8 cellular contexts compared by ENCODE assay signal in the genomic region with DNA sequence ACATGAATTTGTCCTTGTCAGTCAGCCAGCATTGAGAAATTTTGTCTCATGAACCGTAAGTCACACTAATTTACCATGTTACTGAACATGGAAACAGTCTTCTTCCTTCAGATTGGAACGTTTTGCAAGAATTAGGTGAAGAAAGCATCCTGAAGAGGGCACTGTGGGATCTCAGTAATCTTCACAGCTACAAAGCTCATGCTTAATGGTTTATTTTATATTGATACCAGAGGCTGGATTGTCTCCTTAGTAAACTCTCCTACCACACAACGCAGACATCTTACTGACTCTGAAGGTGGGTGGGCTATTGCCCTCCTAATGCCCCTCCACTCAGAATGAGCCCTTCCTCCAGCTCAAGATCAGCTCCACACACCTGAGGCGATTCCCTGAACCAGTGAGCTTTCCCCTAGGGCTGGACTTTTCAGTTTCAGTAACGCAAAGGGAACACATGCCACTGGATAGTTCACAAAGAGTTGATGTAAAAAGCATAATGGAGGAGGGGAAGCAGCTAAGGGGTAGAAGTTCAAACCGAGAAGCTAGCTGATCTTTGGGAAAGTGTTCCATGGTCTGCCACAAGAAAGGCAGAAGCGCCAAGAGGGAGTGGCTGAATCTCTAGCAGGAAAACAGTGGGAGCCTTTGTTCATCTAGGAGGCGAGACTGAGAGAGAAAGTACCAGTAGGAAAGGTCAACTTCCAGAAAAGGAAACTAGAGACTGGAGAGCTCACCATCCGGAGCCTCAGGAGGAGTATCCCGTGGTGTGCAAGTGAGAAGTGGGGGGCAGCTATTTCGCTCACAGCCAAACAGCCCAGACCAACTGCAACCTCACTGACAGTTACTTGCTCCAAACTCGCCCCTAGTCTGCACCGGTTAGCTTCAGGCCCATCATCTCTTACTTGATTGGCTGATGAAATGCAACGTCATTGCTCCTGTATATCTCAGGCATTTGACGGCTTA. TPM values are rescaled to one million over a fixed set of nuclear protein-coding genes. Genes with fewer than 3 reads are reported as not detected.
A peak's percentile ranks its signal among the peaks of the same experiment; 100 is the strongest.
DNase-seq lines count a peak whose midpoint lies in the region; ATAC-seq, FAIRE-seq and TF ChIP-seq lines count a peak whose summit lies in the region.

A gene (minus strand): TSS at position 849 of the 954 bp plus-strand sequence. CDS start 7,425 bp downstream, outside the sequence.

- 17 to 19% methylated on average over 15 of the region's 15 CpGs for whole genome bisulfite sequencing in body of pancreas, 2 donors

- DNase-seq in Caki2 (ENCODE audit: low read depth) (peak; percentile 31), RCC 7860 (ENCODE audit: low spot score) (peak; percentile 40), body of pancreas (peak in 3 of 4 donors; percentile 27 to 67 (median 32)), hippocampal formation (lab: John Stamatoyannopoulos, UW) (peak; percentile 55 to 88), renal cortical epithelial cell (ENCODE audit: low read depth) (peak; percentile 83), T1000 (lab: John Stamatoyannopoulos, UW) (no peak)

- peak within 1 kb of the TSS in 3 of 4 donors; percentile 14 to 42 (median 36) for H3K27ac ChIP-seq in body of pancreas

- H3K4me1 ChIP-seq in body of pancreas, result peaks cover 3% of the 10 kb centered on the region

- peak; percentile 34 to 69 (median 66) for TF ChIP-seq CTCF in body of pancreas (IDR thresholded peaks at IDR 0.05)

- no peaks in the 10 kb centered on the region for H3K27me3 ChIP-seq in body of pancreas

- ATAC-seq in GM19438 (IDR thresholded peaks at IDR 0.05; ENCODE audit: low read depth, unreplicated experiment) (peak; percentile 68), body of pancreas (peak; percentile 83)

- no peaks in the 10 kb centered on the region for H3K36me3 ChIP-seq in body of pancreas (replicated peaks in 1 of 2; ENCODE audit: insufficient read depth in 1 of 2, low read depth in 2 of 2)

- intact Hi-C loops in body of pancreas (cut with DNase I), result loop anchor here (5.0 kb wide), 1 partner anchor 229 kb away; no protein-coding TSS in a partner anchor

- TF ChIP-seq POLR2A in body of pancreas (IDR thresholded peaks at IDR 0.05), result no peak

- peak; percentile 69 for FAIRE-seq in RCC 7860 (lab: Jason Lieb, UNC)

- peak within 1 kb of the TSS in 1 of 2 donors; percentile 7 for H3K4me3 ChIP-seq in body of pancreas

- no peak for TF ChIP-seq EP300 in Ishikawa (IDR thresholded peaks at IDR 0.05; ENCODE audit: borderline replicate concordance)

- in situ Hi-C loops in Caki2 (cut with HindIII; ENCODE audit: low pct_unique_long_range_greater_than_20kb, low sequenced_read_pairs), result no loop called here

- H3K9me3 ChIP-seq in body of pancreas, result no peaks in the 10 kb centered on the region

- peak; percentile 72 for TF ChIP-seq RAD21 in Ishikawa (IDR thresholded peaks at IDR 0.05; ENCODE audit: low read depth)

TF ChIP-seq in Ishikawa, 13 proteins besides CTCF, POLR2A, EP300 and RAD21:
- TF ChIP-seq, protein P1, sequence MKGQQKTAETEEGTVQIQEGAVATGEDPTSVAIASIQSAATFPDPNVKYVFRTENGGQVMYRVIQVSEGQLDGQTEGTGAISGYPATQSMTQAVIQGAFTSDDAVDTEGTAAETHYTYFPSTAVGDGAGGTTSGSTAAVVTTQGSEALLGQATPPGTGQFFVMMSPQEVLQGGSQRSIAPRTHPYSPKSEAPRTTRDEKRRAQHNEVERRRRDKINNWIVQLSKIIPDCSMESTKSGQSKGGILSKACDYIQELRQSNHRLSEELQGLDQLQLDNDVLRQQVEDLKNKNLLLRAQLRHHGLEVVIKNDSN (IDR thresholded peaks at IDR 0.05), result no peak
- TF ChIP-seq TEAD4 (IDR thresholded peaks at IDR 0.05) (no peak), TCF12 (IDR thresholded peaks at IDR 0.05; ENCODE audit: low read depth) (no peak), EGR1 (IDR thresholded peaks at IDR 0.05) (no peak), CREB1 (IDR thresholded peaks at IDR 0.05; ENCODE audit: low read depth) (no peak), YY1 (IDR thresholded peaks at IDR 0.05; ENCODE audit: low read depth) (no peak), NFIC (IDR thresholded peaks at IDR 0.05) (no peak), TAF1 (IDR thresholded peaks at IDR 0.05; ENCODE audit: low read depth) (no peak), CEBPB (IDR thresholded peaks at IDR 0.05) (no peak; the same call in 1 of the 2 replicates), ZBTB7A (IDR thresholded peaks at IDR 0.05; ENCODE audit: low read depth) (no peak), FOXM1 (IDR thresholded peaks at IDR 0.05; ENCODE audit: borderline replicate concordance, low read depth) (no peak)
- TF ChIP-seq, protein P2, sequence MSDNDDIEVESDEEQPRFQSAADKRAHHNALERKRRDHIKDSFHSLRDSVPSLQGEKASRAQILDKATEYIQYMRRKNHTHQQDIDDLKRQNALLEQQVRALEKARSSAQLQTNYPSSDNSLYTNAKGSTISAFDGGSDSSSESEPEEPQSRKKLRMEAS (IDR thresholded peaks at IDR 0.05), result no peak
- TF ChIP-seq, protein P3, sequence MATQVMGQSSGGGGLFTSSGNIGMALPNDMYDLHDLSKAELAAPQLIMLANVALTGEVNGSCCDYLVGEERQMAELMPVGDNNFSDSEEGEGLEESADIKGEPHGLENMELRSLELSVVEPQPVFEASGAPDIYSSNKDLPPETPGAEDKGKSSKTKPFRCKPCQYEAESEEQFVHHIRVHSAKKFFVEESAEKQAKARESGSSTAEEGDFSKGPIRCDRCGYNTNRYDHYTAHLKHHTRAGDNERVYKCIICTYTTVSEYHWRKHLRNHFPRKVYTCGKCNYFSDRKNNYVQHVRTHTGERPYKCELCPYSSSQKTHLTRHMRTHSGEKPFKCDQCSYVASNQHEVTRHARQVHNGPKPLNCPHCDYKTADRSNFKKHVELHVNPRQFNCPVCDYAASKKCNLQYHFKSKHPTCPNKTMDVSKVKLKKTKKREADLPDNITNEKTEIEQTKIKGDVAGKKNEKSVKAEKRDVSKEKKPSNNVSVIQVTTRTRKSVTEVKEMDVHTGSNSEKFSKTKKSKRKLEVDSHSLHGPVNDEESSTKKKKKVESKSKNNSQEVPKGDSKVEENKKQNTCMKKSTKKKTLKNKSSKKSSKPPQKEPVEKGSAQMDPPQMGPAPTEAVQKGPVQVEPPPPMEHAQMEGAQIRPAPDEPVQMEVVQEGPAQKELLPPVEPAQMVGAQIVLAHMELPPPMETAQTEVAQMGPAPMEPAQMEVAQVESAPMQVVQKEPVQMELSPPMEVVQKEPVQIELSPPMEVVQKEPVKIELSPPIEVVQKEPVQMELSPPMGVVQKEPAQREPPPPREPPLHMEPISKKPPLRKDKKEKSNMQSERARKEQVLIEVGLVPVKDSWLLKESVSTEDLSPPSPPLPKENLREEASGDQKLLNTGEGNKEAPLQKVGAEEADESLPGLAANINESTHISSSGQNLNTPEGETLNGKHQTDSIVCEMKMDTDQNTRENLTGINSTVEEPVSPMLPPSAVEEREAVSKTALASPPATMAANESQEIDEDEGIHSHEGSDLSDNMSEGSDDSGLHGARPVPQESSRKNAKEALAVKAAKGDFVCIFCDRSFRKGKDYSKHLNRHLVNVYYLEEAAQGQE (IDR thresholded peaks at IDR 0.05; ENCODE audit: low read depth), result no peak

RNA-seq across cellular contexts. Expression of the gene that starts here (rescaled TPM):
- not detected in 2 replicates for total RNA-seq in Caki2 (2014; rRNA removed; shearing (Covaris generic); ENCODE audit: low replicate concordance)
- total RNA-seq in body of pancreas, result not detected
- 0.25 and 1.7 TPM in 2 replicates for total RNA-seq in renal cortical epithelial cell

Comparison
In these comparisons a context has a peak if more than half of its experiments do, and no peak if none do; other contexts are left out.
1. Peak in DNase-seq in Caki2; RNA of the gene not detected or under 1 TPM.
2. Peak in DNase-seq, ATAC-seq and H3K27ac ChIP-seq in body of pancreas; RNA of the gene not detected or under 1 TPM.